1 cellular context compared by ENCODE assay signal in genomic region chr15:40046721-40047412, GRCh38.
TF ChIP-seq lines count a peak whose summit lies in the region.

No MANE protein-coding gene starts in this region.

TF ChIP-seq in HepG2, 621 proteins besides CTCF, POLR2A, EP300 and RAD21 (continued from another document):
- TF ChIP-seq ZNF687 (CRISPR knock-in tag; IDR thresholded peaks at IDR 0.05), result no peak
- TF ChIP-seq ZNF674 (CRISPR knock-in tag; IDR thresholded peaks at IDR 0.05; ENCODE audit: low read depth), result no peak
TF ChIP-seq in HepG2: peak in this region for 0.
